In the genomic region with DNA sequence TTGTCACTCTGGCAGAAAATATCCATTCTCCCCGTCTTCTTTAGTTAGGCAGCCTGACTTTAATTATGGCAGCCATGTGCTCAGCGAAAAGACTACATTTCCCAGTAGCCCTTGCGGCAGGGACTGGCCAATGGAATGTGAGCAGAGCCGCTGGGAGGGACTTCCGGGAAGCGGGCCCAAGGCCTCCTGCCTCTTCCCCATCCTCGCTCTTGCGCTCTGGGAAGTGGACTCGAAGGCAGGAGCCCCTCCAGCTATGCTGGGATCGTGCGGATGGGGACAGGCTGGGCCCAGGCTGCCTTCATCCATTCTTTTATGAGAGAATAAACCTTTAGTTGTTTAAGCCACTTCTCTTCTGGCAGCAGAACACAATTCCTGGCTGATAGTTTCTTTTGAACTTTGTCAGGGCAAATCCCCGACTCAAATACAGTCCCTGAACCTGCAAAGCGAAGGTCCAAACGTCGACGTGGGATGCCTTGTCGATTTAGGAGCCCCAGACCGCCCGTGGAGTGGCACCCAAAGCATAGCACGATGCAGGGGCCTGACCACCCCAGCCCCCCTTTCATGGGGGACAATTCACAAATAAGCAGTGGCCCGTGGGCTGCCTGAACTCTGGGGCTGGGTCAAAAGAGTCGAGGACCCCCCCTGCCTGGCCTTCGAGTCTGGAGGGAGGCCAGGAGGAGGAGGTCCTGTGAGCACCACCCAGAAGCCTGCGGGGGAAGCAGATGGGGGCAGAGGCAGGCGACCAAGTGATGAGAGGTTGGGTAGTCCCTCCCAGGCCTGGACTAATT, we compare ENCODE assay signal across 1 cellular context.
TF ChIP-seq lines count a peak whose summit lies in the region.

No MANE protein-coding gene starts in this region.

TF ChIP-seq in K562, 482 proteins besides CTCF, POLR2A, EP300 and RAD21 (continued from another document):
- TF ChIP-seq, protein P1, sequence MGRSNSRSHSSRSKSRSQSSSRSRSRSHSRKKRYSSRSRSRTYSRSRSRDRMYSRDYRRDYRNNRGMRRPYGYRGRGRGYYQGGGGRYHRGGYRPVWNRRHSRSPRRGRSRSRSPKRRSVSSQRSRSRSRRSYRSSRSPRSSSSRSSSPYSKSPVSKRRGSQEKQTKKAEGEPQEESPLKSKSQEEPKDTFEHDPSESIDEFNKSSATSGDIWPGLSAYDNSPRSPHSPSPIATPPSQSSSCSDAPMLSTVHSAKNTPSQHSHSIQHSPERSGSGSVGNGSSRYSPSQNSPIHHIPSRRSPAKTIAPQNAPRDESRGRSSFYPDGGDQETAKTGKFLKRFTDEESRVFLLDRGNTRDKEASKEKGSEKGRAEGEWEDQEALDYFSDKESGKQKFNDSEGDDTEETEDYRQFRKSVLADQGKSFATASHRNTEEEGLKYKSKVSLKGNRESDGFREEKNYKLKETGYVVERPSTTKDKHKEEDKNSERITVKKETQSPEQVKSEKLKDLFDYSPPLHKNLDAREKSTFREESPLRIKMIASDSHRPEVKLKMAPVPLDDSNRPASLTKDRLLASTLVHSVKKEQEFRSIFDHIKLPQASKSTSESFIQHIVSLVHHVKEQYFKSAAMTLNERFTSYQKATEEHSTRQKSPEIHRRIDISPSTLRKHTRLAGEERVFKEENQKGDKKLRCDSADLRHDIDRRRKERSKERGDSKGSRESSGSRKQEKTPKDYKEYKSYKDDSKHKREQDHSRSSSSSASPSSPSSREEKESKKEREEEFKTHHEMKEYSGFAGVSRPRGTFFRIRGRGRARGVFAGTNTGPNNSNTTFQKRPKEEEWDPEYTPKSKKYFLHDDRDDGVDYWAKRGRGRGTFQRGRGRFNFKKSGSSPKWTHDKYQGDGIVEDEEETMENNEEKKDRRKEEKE (IDR thresholded peaks at IDR 0.05; ENCODE audit: borderline replicate concordance in 1 of 2, control insufficient read depth in 1 of 2, low read depth in 2 of 2, low read length in 1 of 2): no peak
- TF ChIP-seq DMBX1 (CRISPR knock-in tag; IDR thresholded peaks at IDR 0.05; ENCODE audit: borderline replicate concordance) (no peak), OTX1 (CRISPR knock-in tag; IDR thresholded peaks at IDR 0.05) (no peak), GABPB1 (CRISPR knock-in tag; IDR thresholded peaks at IDR 0.05) (peak; percentile 94), L3MBTL2 (IDR thresholded peaks at IDR 0.05) (peak; percentile 97), SP2 (IDR thresholded peaks at IDR 0.05; ENCODE audit: extremely low read depth, low read depth, low read length, poor library complexity, severe bottlenecking) (peak; percentile 63), NRF1 (conservative IDR thresholded peaks at IDR 0.05 in 1 of 2, IDR thresholded peaks at IDR 0.05 in 1 of 2) (peak; percentile 30 to 47; a peak in 2 of 4 replicates), NR2C2 (CRISPR knock-in tag; IDR thresholded peaks at IDR 0.05) (no peak), NR2C2 (tag; IDR thresholded peaks at IDR 0.05) (0 out of 2 replicates have a peak, but pooled peaks have one; percentile 21)
- TF ChIP-seq, protein P2, sequence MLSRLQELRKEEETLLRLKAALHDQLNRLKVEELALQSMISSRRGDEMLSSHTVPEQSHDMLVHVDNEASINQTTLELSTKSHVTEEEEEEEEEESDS (CRISPR knock-in tag; IDR thresholded peaks at IDR 0.05): no peak
- TF ChIP-seq, protein P3, sequence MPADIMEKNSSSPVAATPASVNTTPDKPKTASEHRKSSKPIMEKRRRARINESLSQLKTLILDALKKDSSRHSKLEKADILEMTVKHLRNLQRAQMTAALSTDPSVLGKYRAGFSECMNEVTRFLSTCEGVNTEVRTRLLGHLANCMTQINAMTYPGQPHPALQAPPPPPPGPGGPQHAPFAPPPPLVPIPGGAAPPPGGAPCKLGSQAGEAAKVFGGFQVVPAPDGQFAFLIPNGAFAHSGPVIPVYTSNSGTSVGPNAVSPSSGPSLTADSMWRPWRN (IDR thresholded peaks at IDR 0.05; ENCODE audit: low read depth): no peak
TF ChIP-seq in K562: peak in this region for 38.
